In the genomic region with DNA sequence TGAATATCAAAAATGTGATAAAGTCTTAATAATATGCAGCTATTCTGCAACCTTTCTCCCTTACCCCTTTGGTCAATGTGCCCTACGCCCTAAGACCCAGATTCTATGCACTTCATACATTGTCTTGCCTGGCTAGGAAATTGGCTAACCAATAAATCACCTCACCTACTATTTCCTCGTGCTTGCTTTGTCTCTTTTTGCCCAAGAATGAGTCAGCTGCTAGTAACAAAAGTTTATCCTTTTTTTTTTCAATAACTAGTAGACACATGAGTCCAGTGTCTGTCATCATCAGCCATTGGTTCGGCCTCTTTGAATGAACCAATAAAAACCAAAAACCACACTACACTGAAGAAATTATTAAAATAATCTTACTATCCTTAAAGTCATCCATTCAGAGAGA, we compare ENCODE assay signal across 25 cellular contexts.
"Had no signal": no experiment of that assay in that cellular context is flagged by ENCODE, and none has a peak within 500 bp of the region (broad histone marks: within the 10 kb centered on the region; RNA-seq: fewer than 3 reads in every experiment).

No MANE protein-coding gene starts in this region.

- H3K27me3 ChIP-seq: brain microvascular endothelial cell had no signal

- H3K4me3 ChIP-seq: K562, SK-N-MC had no signal

- DNase-seq: activated CD4-positive, alpha-beta T cell treated with anti-CD3 and anti-CD28 coated beads for 4 hours; activated CD8-positive, alpha-beta memory T cell treated with anti-CD3 and anti-CD28 coated beads, Interleukin-2, amount 50 U/mL, for 4 hours; activated CD8-positive, alpha-beta T cell treated with anti-CD3 and anti-CD28 coated beads for 36 hours; activated gamma-delta T cell treated with Interleukin-2 at 50 U/mL for 16 hours; activated naive CD4-positive, alpha-beta T cell treated with anti-CD3 and anti-CD28 coated beads, Interleukin-2, amount 10 ng/mL, durations not matched to agents 7 days and 5 days; activated naive CD8-positive, alpha-beta T cell treated with anti-CD3 and anti-CD28 coated beads for 36 hours; activated T-cell treated with anti-CD3 and anti-CD28 coated beads, Interleukin-2, amount 50 U/mL, for 72 hours; brain microvascular endothelial cell; Karpas-422; NCI-H1048; NCI-H146; NCI-H187 treated with DMSO at 0.1 percent for 48 hours; NCI-H2081 treated with DMSO at 0.1 percent for 48 hours; NCI-H2227 treated with DMSO at 0.1 percent for 48 hours; NCI-H526 treated with DMSO at 0.1 percent for 48 hours; NCI-H82; RPMI8226; T-cell; T-helper 2 cell; WERI-Rb-1 had no signal

- H3K36me3 ChIP-seq: brain microvascular endothelial cell, WERI-Rb-1 had no signal

- H3K27ac ChIP-seq: brain microvascular endothelial cell, SK-N-MC, WERI-Rb-1 had no signal

- ATAC-seq: activated CD4-positive, CD25-positive, alpha-beta regulatory T cell treated with anti-CD3 and anti-CD28 coated beads, Interleukin-2, amount 50 U/mL, for 24 hours; activated CD8-positive, alpha-beta T cell treated with anti-CD3 and anti-CD28 coated beads for 36 hours; activated T-cell treated with anti-CD3 and anti-CD28 coated beads, Interleukin-2, amount 50 U/mL, for 72 hours; K562; Panc1; Right ventricle myocardium inferior; T-cell had no signal
